In genomic region chrX:25059273-25059672, GRCh38 we compare ENCODE assay signal across 11 cellular contexts. TPM values are rescaled to one million over a fixed set of nuclear protein-coding genes. Genes with fewer than 3 reads are reported as not detected.
"Had no signal": no experiment of that assay in that cellular context is flagged by ENCODE, and none has a peak within 500 bp of the region (broad histone marks: within the 10 kb centered on the region; RNA-seq: fewer than 3 reads in every experiment).

No MANE protein-coding gene starts in this region.

- H3K4me3 ChIP-seq: GM23248, GM23338, HAP-1 had no signal

- H3K4me3 Mint-ChIP-seq: GM23338, H9, HFFc6 had no signal

- H3K36me3 ChIP-seq: HAP-1 had no signal

- H2AFZ ChIP-seq: GM23248, GM23338 had no signal

- H3K4me2 ChIP-seq: GM23338 had no signal

- H3K27ac ChIP-seq: GM23248 had no signal

- H3K27ac Mint-ChIP-seq: GM23338, HFFc6 had no signal

- H3K9ac ChIP-seq: GM23248 had no signal

- H3K4me1 Mint-ChIP-seq: GM23338 had no signal

- ATAC-seq: GM23338, HCT116 had no signal

- DNase-seq: GM23248, GOT3, H7, H9, HCEC 1CT, HFFc6 had no signal

RNA-seq across cellular contexts. Expression of gene ARX, which starts 43.5 kb away (rescaled TPM):
- total RNA-seq: GM23248, GM23338, H1, H4, H7, HFFc6 had no signal
- polyA plus RNA-seq: GM23248, H1 had no signal
